In genomic region chr7:92179393-92179924, GRCh38 we compare ENCODE assay signal across 9 cellular contexts. TPM values are rescaled to one million over a fixed set of nuclear protein-coding genes. Genes with fewer than 3 reads are reported as not detected.
DNase-seq lines count a peak whose midpoint lies in the region; ATAC-seq and TF ChIP-seq lines count a peak whose summit lies in the region.
"Had no signal": no experiment of that assay in that cellular context is flagged by ENCODE, and none has a peak within 500 bp of the region (broad histone marks: within the 10 kb centered on the region; RNA-seq: fewer than 3 reads in every experiment).

No MANE protein-coding gene starts in this region.

- DNase-seq in CD14-positive monocyte (ENCODE audit: low spot score) (no peak), iPS DF 6.9 (ENCODE audit: low read depth, low spot score) (no peak), skeletal muscle cell (ENCODE audit: low read depth) (no peak), retina (no peak), NCI-H1105 (lab: John Stamatoyannopoulos, UW) (no peak)

- H3K4me3 ChIP-seq in iPS DF 6.9 (ENCODE audit: low read length): peak overlapping the region; percentile 29; the same call in 1 of the 2 replicates
- peak overlapping the region; percentile 50 for H3K4me3 ChIP-seq in skeletal muscle cell (ENCODE audit: low read depth, low read length)
- H3K4me3 ChIP-seq: mucosa of descending colon had no signal

- no peaks in the 10 kb centered on the region for H3K9me3 ChIP-seq in iPS DF 6.9 (ENCODE audit: control insufficient read depth, insufficient read depth, low read length)
- H3K9me3 ChIP-seq: mucosa of descending colon had no signal

- no CpG with 5 or more reads among the region's 20 CpGs for WGBS in iPS DF 6.9 (ENCODE audit: insufficient coverage, insufficient read length)

- H3K27me3 Mint-ChIP-seq in CD14-positive monocyte (ENCODE audit: low read depth in 3 of 3): peaks cover 17 to 23% (median 17%) of the 10 kb centered on the region in 3 donors

- peak overlapping the region; percentile 82 for H3K27ac ChIP-seq in angular gyrus (ENCODE audit: low read depth, low read length)
- H3K27ac ChIP-seq in iPS DF 6.9 (ENCODE audit: low read length): no peak overlapping the region

- TF ChIP-seq CTCF in CD14-positive monocyte (IDR thresholded peaks at IDR 0.05): no peak

- H3K27ac Mint-ChIP-seq in CD14-positive monocyte: peak overlapping the region in 1 of 7 donors; percentile 24

- H3K4me1 Mint-ChIP-seq in CD14-positive monocyte: peaks cover 11% of the 10 kb centered on the region

- H3K4me1 ChIP-seq in iPS DF 6.9 (ENCODE audit: control insufficient read depth, insufficient read depth, low read length): no peaks in the 10 kb centered on the region

- H3K36me3 Mint-ChIP-seq in CD14-positive monocyte: no peaks in the 10 kb centered on the region

- intact Hi-C loops in CD14-positive monocyte (cut with micrococcal nuclease): no loop called here

- no peaks in the 10 kb centered on the region for H3K36me3 ChIP-seq in iPS DF 6.9 (ENCODE audit: control insufficient read depth, insufficient read depth, low read length)

- H3K27me3 ChIP-seq in iPS DF 6.9 (ENCODE audit: control insufficient read depth, insufficient read depth, low read length): no peaks in the 10 kb centered on the region

- H3K4me3 Mint-ChIP-seq in CD14-positive monocyte: peak overlapping the region; percentile 82 to 93

- peaks cover 2 to 10% (median 5%) of the 10 kb centered on the region in 7 donors for H3K9me3 Mint-ChIP-seq in CD14-positive monocyte

- peak; percentile 18 for ATAC-seq in HG02678 (IDR thresholded peaks at IDR 0.05; ENCODE audit: unreplicated experiment)
- ATAC-seq in HG03571 (IDR thresholded peaks at IDR 0.05; ENCODE audit: unreplicated experiment): no peak

RNA-seq across cellular contexts. Expression of gene LRRD1, which starts 0.5 kb away (rescaled TPM):
- not detected for polyA plus RNA-seq in CD14-positive monocyte

RNA-seq across cellular contexts. Expression of gene CYP51A1, which starts 45.2 kb away (rescaled TPM):
- 10 to 100 TPM; 27.4 to 32.4 TPM for polyA plus RNA-seq in CD14-positive monocyte
